ENCODE assay signal across 21 cellular contexts in genomic region chr13:79749556-79749955, GRCh38.
A peak's percentile ranks its signal among the peaks of the same experiment; 100 is the strongest.
DNase-seq lines count a peak whose midpoint lies in the region; ATAC-seq and TF ChIP-seq lines count a peak whose summit lies in the region.
"Had no signal": no experiment of that assay in that cellular context is flagged by ENCODE, and none has a peak within 500 bp of the region (broad histone marks: within the 10 kb centered on the region; RNA-seq: fewer than 3 reads in every experiment).

No MANE protein-coding gene starts in this region.

- H3K36me3 ChIP-seq in cardiac muscle cell (no peaks in the 10 kb centered on the region), endodermal cell (ENCODE audit: control insufficient read depth, insufficient read depth, low read length) (no peaks in the 10 kb centered on the region)
- H3K36me3 ChIP-seq: BLaER1 treated with 17β-estradiol and CSF1 and Interleukin-3, amounts not matched to agents 10 nM and 100 nM; SJSA1 had no signal

- H3K36me3 Mint-ChIP-seq in endodermal cell (ENCODE audit: low read depth) (no peaks in the 10 kb centered on the region), mesothelial cell of epicardium (no peaks in the 10 kb centered on the region)
- H3K36me3 Mint-ChIP-seq: activated CD4-positive, alpha-beta memory T cell treated with anti-CD3 and anti-CD28 coated beads for 36 hours; WTC11 had no signal

- H3K4me3 Mint-ChIP-seq in endodermal cell (no peak overlapping the region), mesothelial cell of epicardium (no peak overlapping the region)
- H3K4me3 Mint-ChIP-seq: activated CD4-positive, alpha-beta memory T cell treated with anti-CD3 and anti-CD28 coated beads for 36 hours; activated naive CD4-positive, alpha-beta T cell treated with anti-CD3 and anti-CD28 coated beads for 36 hours; stimulated activated naive CD8-positive, alpha-beta T cell treated with anti-CD3 and anti-CD28 coated beads, Interleukin-15, Interleukin-2, amounts not matched to agents 100 ng/mL and 50 ng/mL, for 24 hours; type B pancreatic cell; WTC11 had no signal

- H3K27me3 ChIP-seq in cardiac muscle cell (no peaks in the 10 kb centered on the region), endodermal cell (ENCODE audit: control insufficient read depth, insufficient read depth, low read length, poor library complexity, severe bottlenecking) (no peaks in the 10 kb centered on the region)
- H3K27me3 ChIP-seq: BLaER1 treated with 17β-estradiol and CSF1 and Interleukin-3, amounts not matched to agents 10 nM and 100 nM; SJSA1 had no signal

- peak in 1 of 2 donors; percentile 11 for DNase-seq in cardiac muscle cell (ENCODE audit: low read depth in 1 of 2, low spot score in 1 of 2)
- DNase-seq in left cardiac atrium = no peak
- no peak for DNase-seq in endodermal cell
- DNase-seq in mesothelial cell of epicardium (ENCODE audit: low spot score in 2 of 2, unreplicated experiment in 2 of 2) = no peak
- no peak for DNase-seq in HK-2 (ENCODE audit: unreplicated experiment)
- DNase-seq in iPS-NIHi7 (ENCODE audit: extremely low spot score) = no peak
- DNase-seq in C1 segment of cervical spinal cord (lab: John Stamatoyannopoulos, UW) = no peak
- no peak for DNase-seq in stimulated activated CD8-positive, alpha-beta memory T cell treated with anti-CD3 and anti-CD28 coated beads, Interleukin-4, amount 100 ng/mL, for 48 hours
- DNase-seq: 8988T; activated CD4-positive, alpha-beta memory T cell treated with anti-CD3 and anti-CD28 coated beads for 36 hours; activated naive CD4-positive, alpha-beta T cell treated with anti-CD3 and anti-CD28 coated beads for 36 hours; NCI-H146; NCI-H774; stimulated activated CD4-positive, alpha-beta T cell treated with anti-CD3 and anti-CD28 coated beads, Interleukin-2, amount 100 ng/mL, for 24 hours; T-helper 2 cell had no signal

- H3K4me3 ChIP-seq in cardiac muscle cell = no peak overlapping the region
- no peak overlapping the region for H3K4me3 ChIP-seq in endodermal cell (ENCODE audit: low read length)
- H3K4me3 ChIP-seq: BLaER1 treated with 17β-estradiol and CSF1 and Interleukin-3, amounts not matched to agents 10 nM and 100 nM; SJSA1 had no signal

- intact Hi-C loops in left cardiac atrium (cut with DNase I) = no loop called here

- H3K4me1 ChIP-seq in cardiac muscle cell (ENCODE audit: low read depth) = peaks cover 15% of the 10 kb centered on the region
- no peaks in the 10 kb centered on the region for H3K4me1 ChIP-seq in endodermal cell (ENCODE audit: control insufficient read depth, insufficient read depth, low read length)
- H3K4me1 ChIP-seq: SJSA1 had no signal

- no peak for TF ChIP-seq CTCF in cardiac muscle cell (IDR thresholded peaks at IDR 0.05; ENCODE audit: low read depth, low read length)
- no peak for TF ChIP-seq CTCF in endodermal cell (conservative IDR thresholded peaks at IDR 0.05)
- TF ChIP-seq CTCF in mesothelial cell of epicardium (IDR thresholded peaks at IDR 0.05; ENCODE audit: unreplicated experiment) = no peak

- H3K9ac ChIP-seq in endodermal cell (ENCODE audit: extremely low read depth, low read length, poor library complexity, severe bottlenecking) = no peak overlapping the region
- H3K9ac ChIP-seq: BLaER1 treated with 17β-estradiol and CSF1 and Interleukin-3, amounts not matched to agents 10 nM and 100 nM had no signal

- 97 to 100% methylated on average over 1 to 2 of the region's 2 CpGs for WGBS in endodermal cell (ENCODE audit: insufficient coverage in 1 of 2, insufficient read length in 1 of 2), 2 experiments

- no peak for ATAC-seq in left cardiac atrium
- ATAC-seq: HepG2 had no signal

- H3K9me3 ChIP-seq in cardiac muscle cell (ENCODE audit: low read depth) (no peaks in the 10 kb centered on the region), endodermal cell (ENCODE audit: control insufficient read depth, low read length) (no peaks in the 10 kb centered on the region)
- H3K9me3 ChIP-seq: BLaER1 treated with 17β-estradiol and CSF1 and Interleukin-3, amounts not matched to agents 10 nM and 100 nM; SJSA1 had no signal

- peak overlapping the region; percentile 79 for H3K27ac ChIP-seq in cardiac muscle cell
- peak overlapping the region; percentile 3 for H3K27ac ChIP-seq in endodermal cell (ENCODE audit: low read depth, low read length)
- H3K27ac ChIP-seq: BLaER1 treated with 17β-estradiol and CSF1 and Interleukin-3, amounts not matched to agents 10 nM and 100 nM; SJSA1 had no signal

- H3K27ac Mint-ChIP-seq in endodermal cell (no peak overlapping the region), mesothelial cell of epicardium (peak overlapping the region; percentile 98)
- H3K27ac Mint-ChIP-seq: activated CD4-positive, alpha-beta memory T cell treated with anti-CD3 and anti-CD28 coated beads for 36 hours; activated naive CD4-positive, alpha-beta T cell treated with anti-CD3 and anti-CD28 coated beads for 36 hours; stimulated activated naive CD8-positive, alpha-beta T cell treated with anti-CD3 and anti-CD28 coated beads, Interleukin-15, Interleukin-2, amounts not matched to agents 100 ng/mL and 50 ng/mL, for 24 hours; WTC11 had no signal

- H3K27me3 Mint-ChIP-seq in endodermal cell (ENCODE audit: insufficient read depth) (no peaks in the 10 kb centered on the region), mesothelial cell of epicardium (ENCODE audit: low read depth) (no peaks in the 10 kb centered on the region)
- H3K27me3 Mint-ChIP-seq: activated CD4-positive, alpha-beta memory T cell treated with anti-CD3 and anti-CD28 coated beads for 36 hours; stimulated activated naive CD8-positive, alpha-beta T cell treated with anti-CD3 and anti-CD28 coated beads, Interleukin-15, Interleukin-2, amounts not matched to agents 100 ng/mL and 50 ng/mL, for 24 hours; type B pancreatic cell had no signal

- H3K9me3 Mint-ChIP-seq in endodermal cell (no peaks in the 10 kb centered on the region), mesothelial cell of epicardium (peaks cover 8% of the 10 kb centered on the region)
- H3K9me3 Mint-ChIP-seq: activated CD4-positive, alpha-beta memory T cell treated with anti-CD3 and anti-CD28 coated beads for 36 hours; activated naive CD4-positive, alpha-beta T cell treated with anti-CD3 and anti-CD28 coated beads for 36 hours; stimulated activated naive CD8-positive, alpha-beta T cell treated with anti-CD3 and anti-CD28 coated beads, Interleukin-15, Interleukin-2, amounts not matched to agents 100 ng/mL and 50 ng/mL, for 24 hours had no signal

- H3K4me1 Mint-ChIP-seq in endodermal cell (peaks cover 11% of the 10 kb centered on the region), mesothelial cell of epicardium (peaks cover 61% of the 10 kb centered on the region)
